In the genomic region with DNA sequence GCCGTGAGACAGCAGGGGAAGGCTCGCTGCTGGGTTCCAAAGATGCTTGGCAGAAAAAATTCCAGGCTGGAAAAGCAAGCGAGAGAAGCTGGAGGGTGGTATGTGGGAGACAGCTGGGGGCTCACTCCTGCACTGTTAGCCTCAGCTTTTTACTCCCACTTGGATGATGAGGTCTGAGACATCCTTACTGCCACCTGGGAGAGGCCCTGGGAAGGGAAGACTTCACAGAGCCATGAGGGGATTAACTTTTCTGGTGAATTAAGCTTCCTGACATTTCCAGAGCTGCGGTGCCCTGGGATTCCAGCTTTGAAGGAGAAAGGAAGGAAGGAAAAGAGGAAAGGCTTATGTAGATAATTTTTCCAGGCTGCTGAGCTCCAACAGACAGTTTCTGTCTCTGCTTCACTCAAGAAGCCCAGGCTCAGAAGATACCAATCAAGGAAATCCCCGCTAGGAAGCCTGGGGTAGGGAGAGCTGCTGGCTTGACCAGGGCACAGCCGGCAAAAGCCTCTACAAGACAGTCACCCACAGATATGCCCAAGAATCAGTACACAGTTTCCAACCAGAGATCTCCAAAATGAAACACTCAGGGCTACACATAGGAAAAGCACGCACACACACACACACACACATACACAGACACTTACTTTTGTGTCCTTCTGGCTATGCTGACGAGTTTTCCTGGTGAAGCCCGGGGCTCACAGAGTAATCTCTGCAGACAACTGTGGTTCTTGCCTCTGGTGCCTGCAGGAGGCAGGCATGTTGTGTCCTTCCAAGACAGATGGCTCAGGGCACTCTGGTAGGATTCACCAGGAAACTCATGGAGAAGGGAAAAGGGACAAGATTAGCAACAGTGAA, we compare ENCODE assay signal across 14 cellular contexts. TPM values are rescaled to one million over a fixed set of nuclear protein-coding genes. Genes with fewer than 3 reads are reported as not detected.
DNase-seq lines count a peak whose midpoint lies in the region; ATAC-seq and TF ChIP-seq lines count a peak whose summit lies in the region.
"Had no signal": no experiment of that assay in that cellular context is flagged by ENCODE, and none has a peak within 500 bp of the region (broad histone marks: within the 10 kb centered on the region; RNA-seq: fewer than 3 reads in every experiment).

No MANE protein-coding gene starts in this region.

- H3K36me3 ChIP-seq in BLaER1, result no peaks in the 10 kb centered on the region
- H3K36me3 ChIP-seq in endodermal cell (ENCODE audit: control insufficient read depth, insufficient read depth, low read length), result no peaks in the 10 kb centered on the region
- no peaks in the 10 kb centered on the region for H3K36me3 ChIP-seq in neural cell (ENCODE audit: insufficient read depth, low read length)
- no peaks in the 10 kb centered on the region for H3K36me3 ChIP-seq in body of pancreas (replicated peaks in 1 of 2; ENCODE audit: insufficient read depth in 1 of 2, low read depth in 2 of 2)

- no peak overlapping the region for H3K9ac ChIP-seq in BLaER1
- H3K9ac ChIP-seq in endodermal cell (ENCODE audit: extremely low read depth, low read length, poor library complexity, severe bottlenecking), result no peak overlapping the region
- peak overlapping the region; percentile 59 for H3K9ac ChIP-seq in neural cell (ENCODE audit: low read length)

- H3K27me3 ChIP-seq in BLaER1, result no peaks in the 10 kb centered on the region
- no peaks in the 10 kb centered on the region for H3K27me3 ChIP-seq in endodermal cell (ENCODE audit: control insufficient read depth, insufficient read depth, low read length, poor library complexity, severe bottlenecking)
- H3K27me3 ChIP-seq in neural cell (ENCODE audit: insufficient read depth, low read depth, low read length), result no peaks in the 10 kb centered on the region
- no peaks in the 10 kb centered on the region for H3K27me3 ChIP-seq in body of pancreas

- H3K4me3 Mint-ChIP-seq in endodermal cell, result peak overlapping the region; percentile 42
- H3K4me3 Mint-ChIP-seq: effector memory CD8-positive, alpha-beta T cell; T-helper 1 cell treated with Interleukin-12 subunit alpha and Interleukin-12 subunit beta and Interleukin-4 antibody, amounts not matched to agents 30 μg/mL and 1 μg/mL, for 36 hours had no signal

- H3K4me3 ChIP-seq in BLaER1 (no peak overlapping the region), endodermal cell (ENCODE audit: low read length) (peak overlapping the region; percentile 34), neural cell (ENCODE audit: low read length) (peak overlapping the region; percentile 63), body of pancreas (no peak overlapping the region)

- H3K27me3 Mint-ChIP-seq in endodermal cell (ENCODE audit: insufficient read depth), result peaks cover 9% of the 10 kb centered on the region

- H4K20me1 ChIP-seq in BLaER1 (no peaks in the 10 kb centered on the region), neural cell (ENCODE audit: insufficient read depth) (no peaks in the 10 kb centered on the region)

- no peaks in the 10 kb centered on the region for H3K36me3 Mint-ChIP-seq in endodermal cell (ENCODE audit: low read depth)

- H3K9me3 ChIP-seq in BLaER1, result no peaks in the 10 kb centered on the region
- no peaks in the 10 kb centered on the region for H3K9me3 ChIP-seq in endodermal cell (ENCODE audit: control insufficient read depth, low read length)
- H3K9me3 ChIP-seq in neural cell (ENCODE audit: low read length), result no peaks in the 10 kb centered on the region
- H3K9me3 ChIP-seq in body of pancreas, result no peaks in the 10 kb centered on the region

- peaks cover 2% of the 10 kb centered on the region for H3K9me3 Mint-ChIP-seq in endodermal cell
- H3K9me3 Mint-ChIP-seq: effector memory CD8-positive, alpha-beta T cell; T-helper 1 cell treated with Interleukin-12 subunit alpha and Interleukin-12 subunit beta and Interleukin-4 antibody, amounts not matched to agents 30 μg/mL and 1 μg/mL, for 36 hours had no signal

- no peak overlapping the region for H3K27ac Mint-ChIP-seq in endodermal cell
- H3K27ac Mint-ChIP-seq: T-helper 1 cell treated with Interleukin-12 subunit alpha and Interleukin-12 subunit beta and Interleukin-4 antibody, amounts not matched to agents 30 μg/mL and 1 μg/mL, for 36 hours had no signal

- intact Hi-C loops in body of pancreas (cut with DNase I), result loop anchor here (10.0 kb wide), 1 partner anchor 215 kb away; no protein-coding TSS in a partner anchor

- no peaks in the 10 kb centered on the region for H3K9me2 ChIP-seq in neural cell (ENCODE audit: insufficient read depth, low read length)

- peaks cover 42% of the 10 kb centered on the region for H3K4me1 Mint-ChIP-seq in endodermal cell

- H3K27ac ChIP-seq in BLaER1, result no peak overlapping the region
- H3K27ac ChIP-seq in endodermal cell (ENCODE audit: low read depth, low read length), result no peak overlapping the region
- H3K27ac ChIP-seq in neural cell (ENCODE audit: low read length), result peak overlapping the region; percentile 45
- H3K27ac ChIP-seq in body of pancreas, result no peak overlapping the region

- H3K4me1 ChIP-seq in BLaER1 (peaks cover 43% of the 10 kb centered on the region), endodermal cell (ENCODE audit: control insufficient read depth, insufficient read depth, low read length) (peaks cover 19% of the 10 kb centered on the region), body of pancreas (peaks cover 6% of the 10 kb centered on the region)

- TF ChIP-seq CTCF in endodermal cell (conservative IDR thresholded peaks at IDR 0.05) (peak; percentile 59), neural cell (IDR thresholded peaks at IDR 0.05; ENCODE audit: poor library complexity, severe bottlenecking) (peak; percentile 25), body of pancreas (IDR thresholded peaks at IDR 0.05) (no peak)

- H2AFZ ChIP-seq in neural cell (ENCODE audit: low read depth, low read length), result no peak overlapping the region

- DNase-seq in NCI-H524 treated with DMSO at 0.1 percent for 48 hours (lab: John Stamatoyannopoulos, UW) (peak; percentile 51), endodermal cell (peak; percentile 72), NCI-H2107 treated with DMSO at 0.1 percent for 48 hours (lab: John Stamatoyannopoulos, UW; ENCODE audit: unreplicated experiment) (no peak), COR-L47 (lab: John Stamatoyannopoulos, UW) (no peak), body of pancreas (no peak)
- DNase-seq: activated T-cell treated with anti-CD3 and anti-CD28 coated beads, Interleukin-2, amount 50 U/mL, for 1 hour; effector memory CD8-positive, alpha-beta T cell; NCI-H526 treated with DMSO at 0.1 percent for 48 hours; stimulated activated CD4-positive, alpha-beta T cell treated with anti-CD3 and anti-CD28 coated beads, Interleukin-1b, Interleukin-23, amount 100 ng/mL, for 48 hours had no signal

- peak overlapping the region; percentile 17; the same call in 1 of the 2 replicates for H3K4me2 ChIP-seq in BLaER1
- H3K4me2 ChIP-seq in neural cell (ENCODE audit: low read length), result peak overlapping the region; percentile 49

- ATAC-seq in body of pancreas (no peak), HG02759 (IDR thresholded peaks at IDR 0.05; ENCODE audit: unreplicated experiment) (no peak)
- ATAC-seq: effector memory CD8-positive, alpha-beta T cell had no signal

- TF ChIP-seq EP300 in neural cell (conservative IDR thresholded peaks at IDR 0.05; ENCODE audit: poor library complexity, severe bottlenecking), result no peak

- no peaks in the 10 kb centered on the region for H3F3A ChIP-seq in neural cell (ENCODE audit: insufficient read depth, low read length, poor library complexity, severe bottlenecking)

- WGBS in endodermal cell (ENCODE audit: insufficient coverage in 1 of 2, insufficient read length in 1 of 2), 2 experiments, result 48 to 63% methylated on average over 7 to 9 of the region's 9 CpGs
- WGBS in body of pancreas, 2 donors, result 46 to 58% methylated on average over 9 of the region's 9 CpGs

- peak; percentile 17 for TF ChIP-seq RAD21 in neural cell (conservative IDR thresholded peaks at IDR 0.05)

- no peak for TF ChIP-seq POLR2A in body of pancreas (IDR thresholded peaks at IDR 0.05)

- no peaks in the 10 kb centered on the region for H3K79me2 ChIP-seq in neural cell (replicated peaks; ENCODE audit: insufficient read depth, low read length)

TF ChIP-seq in neural cell, 6 proteins besides CTCF, POLR2A, EP300 and RAD21:
- TF ChIP-seq MXI1 (conservative IDR thresholded peaks at IDR 0.05; ENCODE audit: poor library complexity, severe bottlenecking), result no peak
- TF ChIP-seq, protein P1, sequence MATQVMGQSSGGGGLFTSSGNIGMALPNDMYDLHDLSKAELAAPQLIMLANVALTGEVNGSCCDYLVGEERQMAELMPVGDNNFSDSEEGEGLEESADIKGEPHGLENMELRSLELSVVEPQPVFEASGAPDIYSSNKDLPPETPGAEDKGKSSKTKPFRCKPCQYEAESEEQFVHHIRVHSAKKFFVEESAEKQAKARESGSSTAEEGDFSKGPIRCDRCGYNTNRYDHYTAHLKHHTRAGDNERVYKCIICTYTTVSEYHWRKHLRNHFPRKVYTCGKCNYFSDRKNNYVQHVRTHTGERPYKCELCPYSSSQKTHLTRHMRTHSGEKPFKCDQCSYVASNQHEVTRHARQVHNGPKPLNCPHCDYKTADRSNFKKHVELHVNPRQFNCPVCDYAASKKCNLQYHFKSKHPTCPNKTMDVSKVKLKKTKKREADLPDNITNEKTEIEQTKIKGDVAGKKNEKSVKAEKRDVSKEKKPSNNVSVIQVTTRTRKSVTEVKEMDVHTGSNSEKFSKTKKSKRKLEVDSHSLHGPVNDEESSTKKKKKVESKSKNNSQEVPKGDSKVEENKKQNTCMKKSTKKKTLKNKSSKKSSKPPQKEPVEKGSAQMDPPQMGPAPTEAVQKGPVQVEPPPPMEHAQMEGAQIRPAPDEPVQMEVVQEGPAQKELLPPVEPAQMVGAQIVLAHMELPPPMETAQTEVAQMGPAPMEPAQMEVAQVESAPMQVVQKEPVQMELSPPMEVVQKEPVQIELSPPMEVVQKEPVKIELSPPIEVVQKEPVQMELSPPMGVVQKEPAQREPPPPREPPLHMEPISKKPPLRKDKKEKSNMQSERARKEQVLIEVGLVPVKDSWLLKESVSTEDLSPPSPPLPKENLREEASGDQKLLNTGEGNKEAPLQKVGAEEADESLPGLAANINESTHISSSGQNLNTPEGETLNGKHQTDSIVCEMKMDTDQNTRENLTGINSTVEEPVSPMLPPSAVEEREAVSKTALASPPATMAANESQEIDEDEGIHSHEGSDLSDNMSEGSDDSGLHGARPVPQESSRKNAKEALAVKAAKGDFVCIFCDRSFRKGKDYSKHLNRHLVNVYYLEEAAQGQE (IDR thresholded peaks at IDR 0.05; ENCODE audit: borderline replicate concordance), result peak; percentile 85

RNA-seq across cellular contexts. Expression of a gene that starts 0.9 kb away (rescaled TPM):
- under 1 TPM in 1 of 2 donors, not detected in 1; 0.53 TPM for total RNA-seq in endodermal cell
- 10.9 TPM for polyA plus RNA-seq in endodermal cell (2013, experiment 1 of 2)
- 15.6 TPM for polyA plus RNA-seq in endodermal cell (2013, experiment 2 of 2)
- polyA plus RNA-seq in neural cell, result 2.6 and 2.9 TPM in 2 replicates
- 3.4 and 3.9 TPM in 2 replicates for polyA minus RNA-seq in neural cell
- total RNA-seq in body of pancreas, result not detected
- total RNA-seq: lung microvascular endothelial cell had no signal

RNA-seq across cellular contexts. Expression of a gene that starts 43.7 kb away (rescaled TPM):
- total RNA-seq in endodermal cell, result 10 to 100 TPM; 43.3 to 44.7 TPM
- polyA plus RNA-seq in endodermal cell (2013, experiment 1 of 2), result 24.1 TPM
- polyA plus RNA-seq in endodermal cell (2013, experiment 2 of 2), result 25.4 TPM
- 19.3 and 25.6 TPM in 2 replicates for polyA plus RNA-seq in neural cell
- 54.3 and 57.4 TPM in 2 replicates for polyA minus RNA-seq in neural cell
- 10 to 100 TPM; 47.0 to 71.5 TPM for total RNA-seq in body of pancreas

Comparison
In these comparisons a context has a peak if more than half of its experiments do, and no peak if none do; other contexts are left out.
1. H3K4me3 ChIP-seq: peak in endodermal cell (single experiment) and neural cell (single experiment); none in BLaER1 (single experiment) and body of pancreas (0 of 2).
2. DNase-seq: peak in NCI-H524 treated with DMSO at 0.1 percent for 48 hours (single experiment) and endodermal cell (single experiment); none in NCI-H2107 treated with DMSO at 0.1 percent for 48 hours (single experiment), COR-L47 (single experiment) and body of pancreas (0 of 4).
3. CTCF ChIP-seq: peak in endodermal cell (single experiment) and neural cell (single experiment); none in body of pancreas (0 of 7).